In genomic region chr11:48036011-48036410, GRCh38 we compare ENCODE assay signal across 13 cellular contexts. TPM values are rescaled to one million over a fixed set of nuclear protein-coding genes. Genes with fewer than 3 reads are reported as not detected.
DNase-seq lines count a peak whose midpoint lies in the region; ATAC-seq and TF ChIP-seq lines count a peak whose summit lies in the region.
"Had no signal": no experiment of that assay in that cellular context is flagged by ENCODE, and none has a peak within 500 bp of the region (broad histone marks: within the 10 kb centered on the region; RNA-seq: fewer than 3 reads in every experiment).

No MANE protein-coding gene starts in this region.

- H3K27me3 ChIP-seq in psoas muscle (ENCODE audit: insufficient read depth in 3 of 3, low read length in 2 of 3) = no peaks in the 10 kb centered on the region
- H3K27me3 ChIP-seq: hepatocyte had no signal

- ATAC-seq in psoas muscle = peak; percentile 40 to 73 (median 61)
- no peak for ATAC-seq in GM21576 (IDR thresholded peaks at IDR 0.05; ENCODE audit: unreplicated experiment)
- no peak for ATAC-seq in GM18519 (IDR thresholded peaks at IDR 0.05; ENCODE audit: low FRiP score, unreplicated experiment)
- ATAC-seq in GM21390 (IDR thresholded peaks at IDR 0.05; ENCODE audit: unreplicated experiment) = no peak
- ATAC-seq: PC-3 had no signal

- intact Hi-C loops in psoas muscle (cut with DNase I) = loop anchor here in 1 of 2 donors (10.0 kb wide), 1 partner anchor 49 kb away; no protein-coding TSS in a partner anchor

- WGBS in psoas muscle, 3 donors = 4 to 23% (median 20%) methylated on average over 1 of the region's 1 CpG

- DNase-seq in ELF-1 (ENCODE audit: low read depth, low spot score) (peak; percentile 30), NCI-H526 treated with DMSO at 0.1 percent for 48 hours (lab: John Stamatoyannopoulos, UW) (peak; percentile 36), fibroblast of mammary gland (ENCODE audit: low read depth) (peak; percentile 29), psoas muscle (no peak)
- DNase-seq in stimulated activated CD4-positive, alpha-beta T cell treated with anti-CD3 and anti-CD28 coated beads, Interleukin-12 subunit alpha, Interleukin-12 subunit beta, amount 100 ng/mL, for 4 hours = no peak
- DNase-seq: activated gamma-delta T cell, NCI-H1417 treated with DMSO at 0.1 percent for 48 hours, PC-3 had no signal

- no peaks in the 10 kb centered on the region for H3K9me3 ChIP-seq in psoas muscle

- peaks cover 36% of the 10 kb centered on the region for H3K4me1 ChIP-seq in psoas muscle

- H3K4me3 ChIP-seq in fibroblast of mammary gland (ENCODE audit: control insufficient read depth, low read depth, low read length) (no peak overlapping the region), psoas muscle (no peak overlapping the region)
- H3K4me3 ChIP-seq: hepatocyte, skin epidermis had no signal

- peak overlapping the region; percentile 89 for H3K27ac ChIP-seq in psoas muscle
- H3K27ac ChIP-seq: hepatocyte had no signal

- TF ChIP-seq CTCF in fibroblast of mammary gland (conservative IDR thresholded peaks at IDR 0.05; ENCODE audit: control insufficient read depth, insufficient read depth, low read depth, low read length) = no peak
- TF ChIP-seq CTCF in psoas muscle (IDR thresholded peaks at IDR 0.05) = no peak

- no peaks in the 10 kb centered on the region for H3K36me3 ChIP-seq in psoas muscle (ENCODE audit: insufficient read depth in 1 of 2, low read depth in 1 of 2)

RNA-seq across cellular contexts. Expression of gene PTPRJ, which starts 55.7 kb away (rescaled TPM):
- 10 to 100 TPM in 1 of 4 donors, 1 to 10 TPM in 3; 2.6 to 12.4 (median 4.7) TPM for total RNA-seq in psoas muscle
- 1 to 10 TPM in 1 of 3 donors, under 1 TPM in 2; 0.32 to 4.4 (median 0.71) TPM for polyA plus RNA-seq in psoas muscle

Comparison
In these comparisons a context has a peak if more than half of its experiments do, and no peak if none do; other contexts are left out.
1. DNase-seq: peak in ELF-1 (single experiment), NCI-H526 treated with DMSO at 0.1 percent for 48 hours (single experiment) and fibroblast of mammary gland (single experiment); none in psoas muscle (0 of 2) and stimulated activated CD4-positive, alpha-beta T cell treated with anti-CD3 and anti-CD28 coated beads, Interleukin-12 subunit alpha, Interleukin-12 subunit beta, amount 100 ng/mL, for 4 hours (single experiment).
2. ATAC-seq: peak in psoas muscle (4 of 4); none in GM21576 (single experiment), GM18519 (single experiment) and GM21390 (single experiment).